Comparison of ENCODE assay signal across 20 cellular contexts in genomic region chr2:70630761-70631160, GRCh38.
"Had no signal": no experiment of that assay in that cellular context is flagged by ENCODE, and none has a peak within 500 bp of the region (broad histone marks: within the 10 kb centered on the region; RNA-seq: fewer than 3 reads in every experiment).

No MANE protein-coding gene starts in this region.

- H3K4me3 ChIP-seq: gastrocnemius medialis, heart right ventricle, psoas muscle, right lobe of liver, tibial artery, upper lobe of left lung, uterus had no signal

- DNase-seq: effector memory CD4-positive, alpha-beta T cell; gastrocnemius medialis; heart right ventricle; hypothalamus; kidney glomerular epithelial cell; naive thymus-derived CD4-positive, alpha-beta T cell; nephron progenitor cell; psoas muscle; retina; right lobe of liver; stimulated activated CD4-positive, alpha-beta T cell treated with anti-CD3 and anti-CD28 coated beads, Interleukin-4, amount 100 ng/mL, for 1 hour; stimulated activated CD8-positive, alpha-beta memory T cell treated with anti-CD3 and anti-CD28 coated beads, Interleukin-4, amount 100 ng/mL, for 48 hours; stimulated activated naive CD8-positive, alpha-beta T cell treated with anti-CD3 and anti-CD28 coated beads, Interleukin-15, Interleukin-2, amounts not matched to agents 100 U/mL and 50 U/mL, for 24 hours; tibial artery; upper lobe of left lung; uterus had no signal

- FAIRE-seq: endometrium, islet of Langerhans had no signal

- H3K9me3 ChIP-seq: gastrocnemius medialis, right lobe of liver, upper lobe of left lung, uterus had no signal

- H3K36me3 ChIP-seq: gastrocnemius medialis, heart right ventricle, right lobe of liver, tibial artery, upper lobe of left lung, uterus had no signal

- ATAC-seq: esophagus mucosa; gastrocnemius medialis; heart right ventricle; naive thymus-derived CD4-positive, alpha-beta T cell; psoas muscle; right lobe of liver; stimulated activated effector memory CD8-positive, alpha-beta T cell treated with anti-CD3 and anti-CD28 coated beads, Interleukin-12 subunit alpha, Interleukin-12 subunit beta, amount 100 ng/mL, for 72 hours; stimulated activated naive CD8-positive, alpha-beta T cell treated with anti-CD3 and anti-CD28 coated beads, Interleukin-15, Interleukin-2, amounts not matched to agents 100 U/mL and 50 U/mL, for 24 hours had no signal

- H3K27ac ChIP-seq: gastrocnemius medialis, heart right ventricle, psoas muscle, right lobe of liver, tibial artery, upper lobe of left lung, uterus had no signal

- H3K4me1 ChIP-seq: gastrocnemius medialis, psoas muscle, right lobe of liver, upper lobe of left lung, uterus had no signal

- H3K27me3 ChIP-seq: gastrocnemius medialis, right lobe of liver, tibial artery, upper lobe of left lung had no signal
